8 cellular contexts compared by ENCODE assay signal in the genomic region with DNA sequence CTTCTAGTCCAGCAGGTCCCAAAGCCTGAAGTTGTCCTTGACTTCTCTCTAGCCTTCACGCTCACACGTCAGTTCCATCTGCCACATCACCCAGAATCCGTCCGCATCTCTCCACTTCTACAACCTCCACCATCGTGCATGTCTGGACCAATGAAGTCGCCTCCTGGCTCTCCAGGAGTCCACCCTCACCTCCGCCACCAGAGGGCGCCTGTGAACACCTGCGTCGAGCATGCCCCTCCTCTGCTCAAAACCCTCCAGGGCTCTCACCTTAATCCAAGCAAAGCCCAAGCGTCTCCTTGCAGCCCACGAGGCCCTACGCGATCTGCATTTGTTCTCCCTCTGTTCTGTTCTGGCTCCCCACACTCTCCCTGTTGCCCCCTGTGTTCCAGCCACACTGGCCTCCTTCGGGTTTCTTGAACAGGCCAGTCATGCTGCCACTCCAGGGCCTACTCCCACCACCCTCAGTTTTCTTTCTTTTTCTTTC. TPM values are rescaled to one million over a fixed set of nuclear protein-coding genes. Genes with fewer than 3 reads are reported as not detected.
DNase-seq lines count a peak whose midpoint lies in the region; ATAC-seq, FAIRE-seq and TF ChIP-seq lines count a peak whose summit lies in the region.

No MANE protein-coding gene starts in this region.

- ATAC-seq in HG03139 (IDR thresholded peaks at IDR 0.05; ENCODE audit: unreplicated experiment) (peak; percentile 65), HepG2 (peak; percentile 94), HG03460 (IDR thresholded peaks at IDR 0.05; ENCODE audit: unreplicated experiment) (no peak)
- peak; percentile 98 to 99 for ATAC-seq in activated CD4-positive, CD25-positive, alpha-beta regulatory T cell treated with anti-CD3 and anti-CD28 coated beads, Interleukin-2, amount 50 U/mL, for 24 hours

- no peak for TF ChIP-seq POLR2A in HepG2 (IDR thresholded peaks at IDR 0.05; ENCODE audit: insufficient read depth in 1 of 2, low read depth in 2 of 2, low read length in 2 of 2)

- POLR2A ChIA-PET in HepG2 (lab: Yijun Ruan, JAX): interaction anchor here (0.6 to 3.2 kb wide), 6 partner anchors 12 to 46 kb away, joined by 3 to 18 read pairs (median 8); a partner anchor contains a TSS

- BruUV-seq in HepG2 (replicated peaks; lab: Mats Ljungman, UMichigan): no TSS peak

- TF ChIP-seq EP300 in HepG2 (IDR thresholded peaks at IDR 0.05; ENCODE audit: low read depth in 2 of 2, low read length in 2 of 2): no peak
- no peak for TF ChIP-seq EP300 in HepG2 (CRISPR knock-in tag; IDR thresholded peaks at IDR 0.05; ENCODE audit: borderline replicate concordance)

- peak; percentile 90 for FAIRE-seq in HepG2 (lab: Jason Lieb, UNC)

- H2AFZ ChIP-seq in HepG2 (ENCODE audit: low read length): peak overlapping the region; percentile 60

- intact Hi-C loops in HepG2 (cut with micrococcal nuclease; ENCODE audit: unreplicated experiment): loop anchor here (2.0 kb wide), 1 partner anchor 14 kb away; no protein-coding TSS in a partner anchor

- peak; percentile 95 for DNase-seq in GM13977 (ENCODE audit: low spot score)
- peak; percentile 77 for DNase-seq in NCI-H460 (ENCODE audit: extremely low read depth, low read depth)
- DNase-seq in central memory CD4-positive, alpha-beta T cell: peak; percentile 84
- DNase-seq in HepG2 (ENCODE audit: low spot score): peak; percentile 82
- DNase-seq in stimulated activated CD8-positive, alpha-beta memory T cell treated with anti-CD3 and anti-CD28 coated beads, Interleukin-12 subunit alpha, Interleukin-12 subunit beta, amount 100 ng/mL, for 24 hours (ENCODE audit: extremely low read depth): peak; percentile 69

- H3K4me1 ChIP-seq in HepG2 (ENCODE audit: insufficient read depth, low read length): peaks cover 61% of the 10 kb centered on the region

- peak overlapping the region; percentile 90 for H3K4me2 ChIP-seq in HepG2 (ENCODE audit: low read depth, low read length)

- CTCF ChIA-PET in HepG2 (lab: Yijun Ruan, JAX; ENCODE audit: low intra/inter-chr PET ratio, low total read pairs): interaction anchor here (1.1 to 1.4 kb wide), 3 partner anchors 22 to 56 kb away, joined by 3 to 6 read pairs (median 5); a partner anchor contains a TSS

- H3K9me3 ChIP-seq in HepG2 (ENCODE audit: low read length): no peaks in the 10 kb centered on the region

- no peaks in the 10 kb centered on the region for H4K20me1 ChIP-seq in HepG2 (ENCODE audit: insufficient read depth, low read length)

- H3K36me3 ChIP-seq in HepG2 (replicated peaks in 1 of 2; ENCODE audit: control insufficient read depth in 1 of 2, insufficient read depth in 2 of 2, low read length in 2 of 2): no peaks in the 10 kb centered on the region

- TF ChIP-seq CTCF in GM13977 (IDR thresholded peaks at IDR 0.05; ENCODE audit: extremely low read depth, insufficient read depth, missing control alignments) (peak; percentile 97), HepG2 (CRISPR knock-in tag; IDR thresholded peaks at IDR 0.05) (peak; percentile 94)

- H3K4me3 ChIP-seq in HepG2 (replicated peaks in 1 of 3; ENCODE audit: insufficient read depth in 1 of 3, low read depth in 2 of 3, low read length in 3 of 3): peak overlapping the region in 2 of 3 experiments; percentile 8 to 59; a peak in 1 of 6 replicates

- no peaks in the 10 kb centered on the region for H3K79me2 ChIP-seq in HepG2 (ENCODE audit: insufficient read depth, low read length)

- in situ Hi-C loops in GM13977 (cut with MboI; ENCODE audit: low pct_unique_long_range_greater_than_20kb, low sequenced_read_pairs, unreplicated experiment) (no loop called here), HepG2 (cut with HindIII; ENCODE audit: extremely low pct_ligation_motif_present, low pct_unique_long_range_greater_than_20kb) (no loop called here)

- no peak overlapping the region for H3K27ac ChIP-seq in HepG2 (ENCODE audit: extremely low read length, insufficient read depth, low read length)

- TF ChIP-seq RAD21 in HepG2 (CRISPR knock-in tag; IDR thresholded peaks at IDR 0.05): peak; percentile 76

- peak overlapping the region; percentile 56; the same call in 1 of the 2 replicates for H3K9ac ChIP-seq in HepG2 (ENCODE audit: insufficient read depth, low read depth, low read length)

- 6% methylated on average over 14 of the region's 15 CpGs for WGBS in HepG2 (ENCODE audit: low lambda C conversion rate)

- H3K27me3 ChIP-seq in HepG2 (ENCODE audit: control insufficient read depth in 1 of 2, insufficient read depth in 2 of 2, low read length in 2 of 2): no peaks in the 10 kb centered on the region

RNA-seq across cellular contexts. Expression of a gene that starts 3.7 kb away (rescaled TPM):
- not detected in 2 replicates for total RNA-seq in NCI-H460 (2014; rRNA removed; shearing (Covaris generic))
- not detected in 2 replicates for polyA plus RNA-seq in NCI-H460 (2014; cell fraction: nucleus; rRNA removed)
- total RNA-seq in HepG2 (2016; rRNA removed; fragmentation: Illumina TruSeq; extraction: Trizol): 0.13 and 0.15 TPM in 2 replicates
- total RNA-seq in HepG2 (2016; cell fraction: cytosol; rRNA removed; fragmentation: Illumina TruSeq; extraction: Trizol; ENCODE audit: low read depth): 0.09 and 0.10 TPM in 2 replicates
- total RNA-seq in HepG2 (2016; cell fraction: insoluble cytoplasmic fraction; rRNA removed; fragmentation: Illumina TruSeq; extraction: Trizol): 0.18 and 0.19 TPM in 2 replicates
- total RNA-seq in HepG2 (2016; cell fraction: membrane; rRNA removed; fragmentation: Illumina TruSeq; extraction: Trizol): 0.06 and 0.07 TPM in 2 replicates
- 0.09 and 0.50 TPM in 2 replicates for total RNA-seq in HepG2 (2016; cell fraction: nucleus; rRNA removed; fragmentation: Illumina TruSeq; extraction: Trizol)
- 1.5 and 1.9 TPM in 2 replicates for polyA plus RNA-seq in HepG2 (2011; rRNA removed)
- polyA plus RNA-seq in HepG2 (2011; cell fraction: cytosol; rRNA removed): 0.76 and 1.0 TPM in 2 replicates
- polyA plus RNA-seq in HepG2 (2011; cell fraction: nucleus; rRNA removed): 7.3 and 10.3 TPM in 2 replicates
- polyA plus RNA-seq in HepG2 (2012): 0.28 and 0.53 TPM in 2 replicates
- polyA plus RNA-seq in HepG2 (2016; cell fraction: cytosol; fragmentation: Illumina TruSeq; extraction: Trizol; ENCODE audit: low read depth): not detected in 2 replicates
- polyA plus RNA-seq in HepG2 (2016; cell fraction: insoluble cytoplasmic fraction; fragmentation: Illumina TruSeq; extraction: Trizol; ENCODE audit: low read depth): 0.17 and 0.35 TPM in 2 replicates
- polyA plus RNA-seq in HepG2 (2016; cell fraction: membrane; fragmentation: Illumina TruSeq; extraction: Trizol; ENCODE audit: low read depth): not detected in 2 replicates
- polyA plus RNA-seq in HepG2 (2016; cell fraction: nucleus; fragmentation: Illumina TruSeq; extraction: Trizol; ENCODE audit: insufficient read depth, low read depth): 0.71 and 1.1 TPM in 2 replicates
- 0.12 and 1.7 TPM in 2 replicates for polyA minus RNA-seq in HepG2 (2011; rRNA and poly(A)+ RNA removed; ENCODE audit: low replicate concordance)
- polyA minus RNA-seq in HepG2 (2011; cell fraction: cytosol; rRNA and poly(A)+ RNA removed): 0.35 and 0.79 TPM in 2 replicates
- polyA minus RNA-seq in HepG2 (2011; cell fraction: nucleus; rRNA and poly(A)+ RNA removed): 2.1 TPM in 2 replicates

RNA-seq across cellular contexts. Expression of a gene that starts 6.4 kb away (rescaled TPM):
- 71.1 and 74.3 TPM in 2 replicates for total RNA-seq in NCI-H460 (2014; rRNA removed; shearing (Covaris generic))
- polyA plus RNA-seq in NCI-H460 (2014; cell fraction: nucleus; rRNA removed): 109 and 134 TPM in 2 replicates
- total RNA-seq in HepG2 (2016; rRNA removed; fragmentation: Illumina TruSeq; extraction: Trizol): 62.2 and 70.0 TPM in 2 replicates
- 49.6 and 50.1 TPM in 2 replicates for total RNA-seq in HepG2 (2016; cell fraction: cytosol; rRNA removed; fragmentation: Illumina TruSeq; extraction: Trizol; ENCODE audit: low read depth)
- total RNA-seq in HepG2 (2016; cell fraction: insoluble cytoplasmic fraction; rRNA removed; fragmentation: Illumina TruSeq; extraction: Trizol): 66.9 and 67.7 TPM in 2 replicates
- total RNA-seq in HepG2 (2016; cell fraction: membrane; rRNA removed; fragmentation: Illumina TruSeq; extraction: Trizol): 71.5 and 75.2 TPM in 2 replicates
- 37.2 and 48.0 TPM in 2 replicates for total RNA-seq in HepG2 (2016; cell fraction: nucleus; rRNA removed; fragmentation: Illumina TruSeq; extraction: Trizol)
- polyA plus RNA-seq in HepG2 (2011; rRNA removed): 74.5 and 82.0 TPM in 2 replicates
- polyA plus RNA-seq in HepG2 (2011; cell fraction: cytosol; rRNA removed): 69.8 and 85.6 TPM in 2 replicates
- 92.8 and 107 TPM in 2 replicates for polyA plus RNA-seq in HepG2 (2011; cell fraction: nucleus; rRNA removed)
- polyA plus RNA-seq in HepG2 (2012): 44.2 and 51.1 TPM in 2 replicates
- 54.4 and 55.6 TPM in 2 replicates for polyA plus RNA-seq in HepG2 (2016; cell fraction: cytosol; fragmentation: Illumina TruSeq; extraction: Trizol; ENCODE audit: low read depth)
- polyA plus RNA-seq in HepG2 (2016; cell fraction: insoluble cytoplasmic fraction; fragmentation: Illumina TruSeq; extraction: Trizol; ENCODE audit: low read depth): 70.2 and 82.2 TPM in 2 replicates
- 69.7 and 70.7 TPM in 2 replicates for polyA plus RNA-seq in HepG2 (2016; cell fraction: membrane; fragmentation: Illumina TruSeq; extraction: Trizol; ENCODE audit: low read depth)
- polyA plus RNA-seq in HepG2 (2016; cell fraction: nucleus; fragmentation: Illumina TruSeq; extraction: Trizol; ENCODE audit: insufficient read depth, low read depth): 93.5 and 101 TPM in 2 replicates
- 31.9 and 92.2 TPM in 2 replicates for polyA minus RNA-seq in HepG2 (2011; rRNA and poly(A)+ RNA removed; ENCODE audit: low replicate concordance)
- 15.5 and 18.6 TPM in 2 replicates for polyA minus RNA-seq in HepG2 (2011; cell fraction: cytosol; rRNA and poly(A)+ RNA removed)
- polyA minus RNA-seq in HepG2 (2011; cell fraction: nucleus; rRNA and poly(A)+ RNA removed): 20.5 and 25.1 TPM in 2 replicates

RNA-seq across cellular contexts. Expression of a gene that starts 15.2 kb away (rescaled TPM):
- total RNA-seq in NCI-H460 (2014; rRNA removed; shearing (Covaris generic)): 38.1 and 46.6 TPM in 2 replicates
- 118 and 136 TPM in 2 replicates for polyA plus RNA-seq in NCI-H460 (2014; cell fraction: nucleus; rRNA removed)
- total RNA-seq in HepG2 (2016; rRNA removed; fragmentation: Illumina TruSeq; extraction: Trizol): 54.1 and 72.4 TPM in 2 replicates
- 22.9 and 27.2 TPM in 2 replicates for total RNA-seq in HepG2 (2016; cell fraction: cytosol; rRNA removed; fragmentation: Illumina TruSeq; extraction: Trizol; ENCODE audit: low read depth)
- total RNA-seq in HepG2 (2016; cell fraction: insoluble cytoplasmic fraction; rRNA removed; fragmentation: Illumina TruSeq; extraction: Trizol): 48.8 and 69.5 TPM in 2 replicates
- total RNA-seq in HepG2 (2016; cell fraction: membrane; rRNA removed; fragmentation: Illumina TruSeq; extraction: Trizol): 61.5 and 68.4 TPM in 2 replicates
- 29.9 and 36.5 TPM in 2 replicates for total RNA-seq in HepG2 (2016; cell fraction: nucleus; rRNA removed; fragmentation: Illumina TruSeq; extraction: Trizol)
- 30.9 and 38.5 TPM in 2 replicates for polyA plus RNA-seq in HepG2 (2011; rRNA removed)
- polyA plus RNA-seq in HepG2 (2011; cell fraction: cytosol; rRNA removed): 31.1 and 56.9 TPM in 2 replicates
- polyA plus RNA-seq in HepG2 (2011; cell fraction: nucleus; rRNA removed): 53.5 and 56.3 TPM in 2 replicates
- polyA plus RNA-seq in HepG2 (2012): 18.4 and 25.4 TPM in 2 replicates
- 25.2 and 25.5 TPM in 2 replicates for polyA plus RNA-seq in HepG2 (2016; cell fraction: cytosol; fragmentation: Illumina TruSeq; extraction: Trizol; ENCODE audit: low read depth)
- 59.8 and 61.8 TPM in 2 replicates for polyA plus RNA-seq in HepG2 (2016; cell fraction: insoluble cytoplasmic fraction; fragmentation: Illumina TruSeq; extraction: Trizol; ENCODE audit: low read depth)
- 50.4 and 51.1 TPM in 2 replicates for polyA plus RNA-seq in HepG2 (2016; cell fraction: membrane; fragmentation: Illumina TruSeq; extraction: Trizol; ENCODE audit: low read depth)
- 66.6 and 74.0 TPM in 2 replicates for polyA plus RNA-seq in HepG2 (2016; cell fraction: nucleus; fragmentation: Illumina TruSeq; extraction: Trizol; ENCODE audit: insufficient read depth, low read depth)
- polyA minus RNA-seq in HepG2 (2011; rRNA and poly(A)+ RNA removed; ENCODE audit: low replicate concordance): 45.5 and 76.9 TPM in 2 replicates
- polyA minus RNA-seq in HepG2 (2011; cell fraction: cytosol; rRNA and poly(A)+ RNA removed): 41.1 and 47.4 TPM in 2 replicates
- 10.2 and 12.1 TPM in 2 replicates for polyA minus RNA-seq in HepG2 (2011; cell fraction: nucleus; rRNA and poly(A)+ RNA removed)

RNA-seq across cellular contexts. Expression of a gene that starts 20.8 kb away (rescaled TPM):
- 1.2 and 1.5 TPM in 2 replicates for total RNA-seq in NCI-H460 (2014; rRNA removed; shearing (Covaris generic))
- polyA plus RNA-seq in NCI-H460 (2014; cell fraction: nucleus; rRNA removed): 11.8 and 18.9 TPM in 2 replicates
- 0.22 and 0.69 TPM in 2 replicates for total RNA-seq in HepG2 (2016; rRNA removed; fragmentation: Illumina TruSeq; extraction: Trizol)
- 0.09 TPM in 1 of 2 replicates, not detected in the other for total RNA-seq in HepG2 (2016; cell fraction: cytosol; rRNA removed; fragmentation: Illumina TruSeq; extraction: Trizol; ENCODE audit: low read depth)
- 0.12 and 0.71 TPM in 2 replicates for total RNA-seq in HepG2 (2016; cell fraction: insoluble cytoplasmic fraction; rRNA removed; fragmentation: Illumina TruSeq; extraction: Trizol)
- total RNA-seq in HepG2 (2016; cell fraction: membrane; rRNA removed; fragmentation: Illumina TruSeq; extraction: Trizol): 0.14 and 0.37 TPM in 2 replicates
- 0.87 and 0.88 TPM in 2 replicates for total RNA-seq in HepG2 (2016; cell fraction: nucleus; rRNA removed; fragmentation: Illumina TruSeq; extraction: Trizol)
- polyA plus RNA-seq in HepG2 (2011; rRNA removed): 1.5 TPM in 2 replicates
- 0.21 and 0.32 TPM in 2 replicates for polyA plus RNA-seq in HepG2 (2011; cell fraction: cytosol; rRNA removed)
- 9.6 and 13.7 TPM in 2 replicates for polyA plus RNA-seq in HepG2 (2011; cell fraction: nucleus; rRNA removed)
- polyA plus RNA-seq in HepG2 (2012): 0.87 and 1.1 TPM in 2 replicates
- 0.06 and 0.08 TPM in 2 replicates for polyA plus RNA-seq in HepG2 (2016; cell fraction: cytosol; fragmentation: Illumina TruSeq; extraction: Trizol; ENCODE audit: low read depth)
- 0.14 and 0.39 TPM in 2 replicates for polyA plus RNA-seq in HepG2 (2016; cell fraction: insoluble cytoplasmic fraction; fragmentation: Illumina TruSeq; extraction: Trizol; ENCODE audit: low read depth)
- 0.12 and 0.19 TPM in 2 replicates for polyA plus RNA-seq in HepG2 (2016; cell fraction: membrane; fragmentation: Illumina TruSeq; extraction: Trizol; ENCODE audit: low read depth)
- polyA plus RNA-seq in HepG2 (2016; cell fraction: nucleus; fragmentation: Illumina TruSeq; extraction: Trizol; ENCODE audit: insufficient read depth, low read depth): 4.2 and 4.6 TPM in 2 replicates
- 1.3 and 1.6 TPM in 2 replicates for polyA minus RNA-seq in HepG2 (2011; rRNA and poly(A)+ RNA removed; ENCODE audit: low replicate concordance)
- 0.99 TPM in 1 of 2 replicates, not detected in the other for polyA minus RNA-seq in HepG2 (2011; cell fraction: cytosol; rRNA and poly(A)+ RNA removed)
- polyA minus RNA-seq in HepG2 (2011; cell fraction: nucleus; rRNA and poly(A)+ RNA removed): 1.0 and 2.9 TPM in 2 replicates

RNA-seq across cellular contexts. Expression of a gene that starts 34.9 kb away (rescaled TPM):
- 3.7 and 3.8 TPM in 2 replicates for total RNA-seq in NCI-H460 (2014; rRNA removed; shearing (Covaris generic))
- 1.6 and 3.9 TPM in 2 replicates for polyA plus RNA-seq in NCI-H460 (2014; cell fraction: nucleus; rRNA removed)
- total RNA-seq in HepG2 (2016; rRNA removed; fragmentation: Illumina TruSeq; extraction: Trizol): 10.6 and 13.6 TPM in 2 replicates
- total RNA-seq in HepG2 (2016; cell fraction: cytosol; rRNA removed; fragmentation: Illumina TruSeq; extraction: Trizol; ENCODE audit: low read depth): 4.8 and 7.7 TPM in 2 replicates
- total RNA-seq in HepG2 (2016; cell fraction: insoluble cytoplasmic fraction; rRNA removed; fragmentation: Illumina TruSeq; extraction: Trizol): 11.7 and 14.6 TPM in 2 replicates
- total RNA-seq in HepG2 (2016; cell fraction: membrane; rRNA removed; fragmentation: Illumina TruSeq; extraction: Trizol): 11.2 and 12.2 TPM in 2 replicates
- 12.8 and 13.1 TPM in 2 replicates for total RNA-seq in HepG2 (2016; cell fraction: nucleus; rRNA removed; fragmentation: Illumina TruSeq; extraction: Trizol)
- 17.2 and 19.8 TPM in 2 replicates for polyA plus RNA-seq in HepG2 (2011; rRNA removed)
- 21.9 and 24.8 TPM in 2 replicates for polyA plus RNA-seq in HepG2 (2011; cell fraction: cytosol; rRNA removed)
- 29.8 and 34.9 TPM in 2 replicates for polyA plus RNA-seq in HepG2 (2011; cell fraction: nucleus; rRNA removed)
- 26.4 and 27.7 TPM in 2 replicates for polyA plus RNA-seq in HepG2 (2012)
- 7.6 and 9.7 TPM in 2 replicates for polyA plus RNA-seq in HepG2 (2016; cell fraction: cytosol; fragmentation: Illumina TruSeq; extraction: Trizol; ENCODE audit: low read depth)
- polyA plus RNA-seq in HepG2 (2016; cell fraction: insoluble cytoplasmic fraction; fragmentation: Illumina TruSeq; extraction: Trizol; ENCODE audit: low read depth): 20.5 and 23.3 TPM in 2 replicates
- polyA plus RNA-seq in HepG2 (2016; cell fraction: membrane; fragmentation: Illumina TruSeq; extraction: Trizol; ENCODE audit: low read depth): 14.5 and 14.9 TPM in 2 replicates
- 24.5 and 32.1 TPM in 2 replicates for polyA plus RNA-seq in HepG2 (2016; cell fraction: nucleus; fragmentation: Illumina TruSeq; extraction: Trizol; ENCODE audit: insufficient read depth, low read depth)
- 8.0 and 13.7 TPM in 2 replicates for polyA minus RNA-seq in HepG2 (2011; rRNA and poly(A)+ RNA removed; ENCODE audit: low replicate concordance)
- 12.6 and 14.8 TPM in 2 replicates for polyA minus RNA-seq in HepG2 (2011; cell fraction: cytosol; rRNA and poly(A)+ RNA removed)
- 9.7 and 13.4 TPM in 2 replicates for polyA minus RNA-seq in HepG2 (2011; cell fraction: nucleus; rRNA and poly(A)+ RNA removed)
